ENCODE assay signal across 8 cellular contexts in genomic region chr19:45883586-45883880, GRCh38. TPM values are rescaled to one million over a fixed set of nuclear protein-coding genes. Genes with fewer than 3 reads are reported as not detected.
DNase-seq lines count a peak whose midpoint lies in the region; ATAC-seq and TF ChIP-seq lines count a peak whose summit lies in the region.

No MANE protein-coding gene starts in this region.

- H3K18ac ChIP-seq in mesenchymal stem cell (ENCODE audit: low read depth in 1 of 2, low read length in 2 of 2), result no peak overlapping the region

- peak; percentile 61 for TF ChIP-seq CTCF in 22Rv1 (IDR thresholded peaks at IDR 0.05)
- no peak for TF ChIP-seq CTCF in HFF-Myc (IDR thresholded peaks at IDR 0.05; ENCODE audit: low read depth, low read length, missing control alignments)
- peak in 2 of 6 experiments; percentile 17 to 32 for TF ChIP-seq CTCF in Peyer's patch (IDR thresholded peaks at IDR 0.05)

- H3K9me3 ChIP-seq in mesenchymal stem cell (ENCODE audit: control insufficient read depth, low read length) (no peaks in the 10 kb centered on the region), Peyer's patch (no peaks in the 10 kb centered on the region)

- H3K4me1 ChIP-seq in mesenchymal stem cell (ENCODE audit: control insufficient read depth, insufficient read depth, low read depth, low read length) (peaks cover 43% of the 10 kb centered on the region), Peyer's patch (peaks cover 4 to 42% (median 24%) of the 10 kb centered on the region in 4 donors)

- H3K9me3 Mint-ChIP-seq in activated naive CD8-positive, alpha-beta T cell treated with anti-CD3 and anti-CD28 coated beads, Interleukin-2, amount 10 ng/mL, durations not matched to agents 7 days and 5 days, result no peaks in the 10 kb centered on the region

- peaks cover 16% of the 10 kb centered on the region for H3K79me1 ChIP-seq in mesenchymal stem cell (replicated peaks; ENCODE audit: low read length, poor library complexity, severe bottlenecking)

- H4K91ac ChIP-seq in mesenchymal stem cell (ENCODE audit: low read length), result no peak overlapping the region

- peaks cover 18% of the 10 kb centered on the region for H3K4me1 Mint-ChIP-seq in activated naive CD8-positive, alpha-beta T cell treated with anti-CD3 and anti-CD28 coated beads, Interleukin-2, amount 10 ng/mL, durations not matched to agents 7 days and 5 days

- H3K36me3 Mint-ChIP-seq in activated naive CD8-positive, alpha-beta T cell treated with anti-CD3 and anti-CD28 coated beads, Interleukin-2, amount 10 ng/mL, durations not matched to agents 7 days and 5 days, result no peaks in the 10 kb centered on the region

- TF ChIP-seq POLR2A in Peyer's patch (IDR thresholded peaks at IDR 0.05), result no peak

- H3K27ac Mint-ChIP-seq in activated naive CD8-positive, alpha-beta T cell treated with anti-CD3 and anti-CD28 coated beads, Interleukin-2, amount 10 ng/mL, durations not matched to agents 7 days and 5 days, result no peak overlapping the region

- peak overlapping the region; percentile 31 for H2AK5ac ChIP-seq in mesenchymal stem cell (ENCODE audit: low read length, severe bottlenecking)

- H3K23ac ChIP-seq in mesenchymal stem cell (ENCODE audit: low read length in 2 of 2), result no peak overlapping the region

- DNase-seq in HFF-Myc (ENCODE audit: extremely low read depth, low read depth) (no peak), mesenchymal stem cell (no peak), NCI-H2029 (lab: John Stamatoyannopoulos, UW) (no peak), Peyer's patch (no peak), NCI-H345 (lab: John Stamatoyannopoulos, UW) (no peak), NCI-H1105 (lab: John Stamatoyannopoulos, UW) (no peak)
- no peak for DNase-seq in activated naive CD8-positive, alpha-beta T cell treated with anti-CD3 and anti-CD28 coated beads, Interleukin-2, amount 10 ng/mL, durations not matched to agents 7 days and 5 days

- peak overlapping the region; percentile 52 for H3K4me3 Mint-ChIP-seq in activated naive CD8-positive, alpha-beta T cell treated with anti-CD3 and anti-CD28 coated beads, Interleukin-2, amount 10 ng/mL, durations not matched to agents 7 days and 5 days

- peaks cover 0 to 8% of the 10 kb centered on the region in 2 experiments for H3K27me3 ChIP-seq in mesenchymal stem cell (ENCODE audit: control insufficient read depth in 1 of 2, insufficient read depth in 1 of 2, low read length in 2 of 2)
- H3K27me3 ChIP-seq in Peyer's patch, result no peaks in the 10 kb centered on the region

- 0 out of 2 replicates have a peak overlapping the region, but pooled peaks have one; percentile 12 for H3K4me3 ChIP-seq in HFF-Myc (replicated peaks; ENCODE audit: low read depth, low read length)
- no peak overlapping the region for H3K4me3 ChIP-seq in mesenchymal stem cell (ENCODE audit: insufficient read depth in 1 of 2, low read depth in 1 of 2, low read length in 2 of 2)
- peak overlapping the region in 2 of 4 donors; percentile 69 to 81 for H3K4me3 ChIP-seq in Peyer's patch

- no CpG with 5 or more reads among the region's 5 CpGs for WGBS in mesenchymal stem cell

- H3K27me3 Mint-ChIP-seq in activated naive CD8-positive, alpha-beta T cell treated with anti-CD3 and anti-CD28 coated beads, Interleukin-2, amount 10 ng/mL, durations not matched to agents 7 days and 5 days, result peaks cover 2% of the 10 kb centered on the region

- H2AFZ ChIP-seq in mesenchymal stem cell (ENCODE audit: low read depth, low read length), result no peak overlapping the region

- no peak overlapping the region for H2BK12ac ChIP-seq in mesenchymal stem cell (ENCODE audit: low read length in 2 of 2)

- peaks cover 8 to 17% of the 10 kb centered on the region in 2 experiments for H3K36me3 ChIP-seq in mesenchymal stem cell (ENCODE audit: control insufficient read depth in 1 of 2, insufficient read depth in 2 of 2, low read depth in 1 of 2, low read length in 2 of 2)
- peaks cover 0 to 9% (median 0%) of the 10 kb centered on the region in 3 donors for H3K36me3 ChIP-seq in Peyer's patch

- POLR2A ChIA-PET in activated naive CD8-positive, alpha-beta T cell treated with anti-CD3 and anti-CD28 coated beads, Interleukin-2, amount 10 ng/mL, durations not matched to agents 7 days and 5 days (lab: Charles Lee), result no interaction called here

- no peak overlapping the region for H2BK120ac ChIP-seq in mesenchymal stem cell (ENCODE audit: low read depth, low read length)

- H3K27ac ChIP-seq in 22Rv1 (peak overlapping the region; percentile 100), mesenchymal stem cell (ENCODE audit: low read length, poor library complexity, severe bottlenecking) (no peak overlapping the region), Peyer's patch (peak overlapping the region in 1 of 4 donors; percentile 36)

- peak overlapping the region; percentile 55 for H3K9ac ChIP-seq in mesenchymal stem cell (ENCODE audit: low read length)

- peak overlapping the region; percentile 44 for H3K4me2 ChIP-seq in mesenchymal stem cell (ENCODE audit: low read length, poor library complexity, severe bottlenecking)

- H2BK5ac ChIP-seq in mesenchymal stem cell (ENCODE audit: low read depth, low read length, poor library complexity, severe bottlenecking), result no peak overlapping the region

- H3K4ac ChIP-seq in mesenchymal stem cell (ENCODE audit: low read depth in 1 of 2, low read length in 2 of 2), result no peak overlapping the region

- peak overlapping the region; percentile 60 for H2BK15ac ChIP-seq in mesenchymal stem cell (ENCODE audit: low read depth, poor library complexity, severe bottlenecking)

- no peak for ATAC-seq in activated naive CD8-positive, alpha-beta T cell treated with anti-CD3 and anti-CD28 coated beads, Interleukin-2, amount 10 ng/mL, durations not matched to agents 7 days and 5 days (ENCODE audit: low read depth)

- H3K14ac ChIP-seq in mesenchymal stem cell (ENCODE audit: low read length in 2 of 2), result no peak overlapping the region

- H4K8ac ChIP-seq in mesenchymal stem cell (ENCODE audit: low read length), result peak overlapping the region; percentile 25

RNA-seq across cellular contexts. Expression of gene IRF2BP1, which starts 2.4 kb away (rescaled TPM):
- total RNA-seq in activated naive CD8-positive, alpha-beta T cell treated with anti-CD3 and anti-CD28 coated beads, Interleukin-2, amount 10 ng/mL, durations not matched to agents 7 days and 5 days, result 10 to 100 TPM; 20.9 to 23.9 TPM
- polyA plus RNA-seq in mesenchymal stem cell (2013, experiment 1 of 2), result 8.0 TPM
- 8.2 TPM for polyA plus RNA-seq in mesenchymal stem cell (2013, experiment 2 of 2)
- total RNA-seq in Peyer's patch, result 10 to 100 TPM; 18.2 to 26.4 (median 23.1) TPM

RNA-seq across cellular contexts. Expression of gene MYPOP, which starts 18.9 kb away (rescaled TPM):
- 10 to 100 TPM; 12.0 to 12.5 TPM for total RNA-seq in activated naive CD8-positive, alpha-beta T cell treated with anti-CD3 and anti-CD28 coated beads, Interleukin-2, amount 10 ng/mL, durations not matched to agents 7 days and 5 days
- polyA plus RNA-seq in mesenchymal stem cell (2013, experiment 1 of 2), result 14.9 TPM
- polyA plus RNA-seq in mesenchymal stem cell (2013, experiment 2 of 2), result 15.3 TPM
- total RNA-seq in Peyer's patch, result 10 to 100 TPM in 3 of 4 donors, 1 to 10 TPM in 1; 4.1 to 17.7 (median 14.2) TPM

RNA-seq across cellular contexts. Expression of gene FOXA3, which starts 19.4 kb away (rescaled TPM):
- total RNA-seq in activated naive CD8-positive, alpha-beta T cell treated with anti-CD3 and anti-CD28 coated beads, Interleukin-2, amount 10 ng/mL, durations not matched to agents 7 days and 5 days, result not detected
- polyA plus RNA-seq in mesenchymal stem cell (2013, experiment 1 of 2), result not detected
- not detected for polyA plus RNA-seq in mesenchymal stem cell (2013, experiment 2 of 2)
- total RNA-seq in Peyer's patch, result 10 to 100 TPM in 3 of 4 donors, 1 to 10 TPM in 1; 9.1 to 17.0 (median 10.6) TPM

RNA-seq across cellular contexts. Expression of gene SYMPK, which starts 20.6 kb away (rescaled TPM):
- 100 to 1,000 TPM; 100 to 113 TPM for total RNA-seq in activated naive CD8-positive, alpha-beta T cell treated with anti-CD3 and anti-CD28 coated beads, Interleukin-2, amount 10 ng/mL, durations not matched to agents 7 days and 5 days
- polyA plus RNA-seq in mesenchymal stem cell (2013, experiment 1 of 2), result 38.9 TPM
- polyA plus RNA-seq in mesenchymal stem cell (2013, experiment 2 of 2), result 39.9 TPM
- 100 to 1,000 TPM in 1 of 4 donors, 10 to 100 TPM in 3; 44.0 to 158 (median 90.3) TPM for total RNA-seq in Peyer's patch

RNA-seq across cellular contexts. Expression of gene NANOS2, which starts 31.0 kb away (rescaled TPM):
- total RNA-seq in activated naive CD8-positive, alpha-beta T cell treated with anti-CD3 and anti-CD28 coated beads, Interleukin-2, amount 10 ng/mL, durations not matched to agents 7 days and 5 days, result not detected
- not detected for polyA plus RNA-seq in mesenchymal stem cell (2013, experiment 1 of 2)
- not detected for polyA plus RNA-seq in mesenchymal stem cell (2013, experiment 2 of 2)
- not detected for total RNA-seq in Peyer's patch

Comparison
In these comparisons a context has a peak if more than half of its experiments do, and no peak if none do; other contexts are left out.
1. RNA of gene FOXA3, which starts 19.4 kb away (total RNA-seq): 9.1 to 17.0 TPM in Peyer's patch; not detected in activated naive CD8-positive, alpha-beta T cell treated with anti-CD3 and anti-CD28 coated beads, Interleukin-2, amount 10 ng/mL, durations not matched to agents 7 days and 5 days; every median in the first group is over 4 times any median in the second.